11 cellular contexts compared by ENCODE assay signal in genomic region chr4:111064342-111064993, GRCh38.
A peak's percentile ranks its signal among the peaks of the same experiment; 100 is the strongest.
DNase-seq lines count a peak whose midpoint lies in the region; ATAC-seq and TF ChIP-seq lines count a peak whose summit lies in the region.
"Had no signal": no experiment of that assay in that cellular context is flagged by ENCODE, and none has a peak within 500 bp of the region (broad histone marks: within the 10 kb centered on the region; RNA-seq: fewer than 3 reads in every experiment).

No MANE protein-coding gene starts in this region.

- no peak overlapping the region for H3K4me3 ChIP-seq in DND-41 (ENCODE audit: low read depth in 1 of 2, low read length in 2 of 2)
- H3K4me3 ChIP-seq in SJSA1 = no peak overlapping the region
- H3K4me3 ChIP-seq: PC-9 had no signal

- DNase-seq in DND-41 (peak; percentile 45), SJSA1 (ENCODE audit: low read depth in 1 of 2, low spot score in 2 of 2) (peak; percentile 91 to 95), glomerular visceral epithelial cell (ENCODE audit: extremely low spot score) (peak; percentile 99), RPMI8226 (no peak), hepatic stellate cell (ENCODE audit: low spot score) (no peak)
- no peak for DNase-seq in activated T-helper 2 cell treated with anti-CD3 and anti-CD28 coated beads, Interferon-gamma antibody, Interleukin-2, Interleukin-4, amounts not matched to agents 10 μg/mL and 5 μg/mL and 100 μg/mL, durations not matched to agents 14 hours and 24 hours and 36 hours (ENCODE audit: low spot score)
- DNase-seq: activated CD4-positive, alpha-beta T cell treated with anti-CD3 and anti-CD28 coated beads, Interleukin-2, amount 50 U/mL, for 48 hours had no signal

- no peaks in the 10 kb centered on the region for H3K9me3 Mint-ChIP-seq in activated T-helper 2 cell treated with anti-CD3 and anti-CD28 coated beads, Interferon-gamma antibody, Interleukin-2, Interleukin-4, amounts not matched to agents 10 μg/mL and 5 μg/mL and 100 μg/mL, durations not matched to agents 14 hours and 24 hours and 36 hours

- H4K20me1 ChIP-seq in DND-41 (ENCODE audit: insufficient read depth, low read length) = no peaks in the 10 kb centered on the region

- no peak overlapping the region for H3K4me3 Mint-ChIP-seq in activated T-helper 2 cell treated with anti-CD3 and anti-CD28 coated beads, Interferon-gamma antibody, Interleukin-2, Interleukin-4, amounts not matched to agents 10 μg/mL and 5 μg/mL and 100 μg/mL, durations not matched to agents 14 hours and 24 hours and 36 hours (ENCODE audit: low read depth)
- H3K4me3 Mint-ChIP-seq: central memory CD8-positive, alpha-beta T cell had no signal

- H3K9ac ChIP-seq in DND-41 (ENCODE audit: low read depth, low read length) = no peak overlapping the region

- H3K4me1 ChIP-seq in DND-41 (ENCODE audit: insufficient read depth, low read length) = no peaks in the 10 kb centered on the region
- H3K4me1 ChIP-seq in SJSA1 (replicated peaks) = peaks cover 44% of the 10 kb centered on the region

- H3K36me3 ChIP-seq in DND-41 (ENCODE audit: insufficient read depth, low read length) (no peaks in the 10 kb centered on the region), SJSA1 (no peaks in the 10 kb centered on the region)

- peak; percentile 91 for ATAC-seq in DND-41 (ENCODE audit: insufficient read depth, low read depth)
- peak; percentile 75 for ATAC-seq in HG03442 (IDR thresholded peaks at IDR 0.05; ENCODE audit: unreplicated experiment)
- no peak for ATAC-seq in GM21390 (IDR thresholded peaks at IDR 0.05; ENCODE audit: unreplicated experiment)

- H3K36me3 Mint-ChIP-seq in activated T-helper 2 cell treated with anti-CD3 and anti-CD28 coated beads, Interferon-gamma antibody, Interleukin-2, Interleukin-4, amounts not matched to agents 10 μg/mL and 5 μg/mL and 100 μg/mL, durations not matched to agents 14 hours and 24 hours and 36 hours (ENCODE audit: low read depth) = no peaks in the 10 kb centered on the region

- H3K27ac ChIP-seq in DND-41 (ENCODE audit: low read length) (no peak overlapping the region), SJSA1 (peak overlapping the region; percentile 90)
- H3K27ac ChIP-seq: PC-9 had no signal

- no peaks in the 10 kb centered on the region for H3K27me3 Mint-ChIP-seq in activated T-helper 2 cell treated with anti-CD3 and anti-CD28 coated beads, Interferon-gamma antibody, Interleukin-2, Interleukin-4, amounts not matched to agents 10 μg/mL and 5 μg/mL and 100 μg/mL, durations not matched to agents 14 hours and 24 hours and 36 hours (ENCODE audit: low read depth)
- H3K27me3 Mint-ChIP-seq: central memory CD8-positive, alpha-beta T cell had no signal

- no peak overlapping the region for H3K4me2 ChIP-seq in DND-41 (ENCODE audit: insufficient read depth, low read length)
- H3K4me2 ChIP-seq: PC-9 had no signal

- H3K27me3 ChIP-seq in DND-41 (ENCODE audit: insufficient read depth, low read length, poor library complexity) (no peaks in the 10 kb centered on the region), SJSA1 (replicated peaks) (no peaks in the 10 kb centered on the region)

- no peak overlapping the region for H2AFZ ChIP-seq in DND-41 (ENCODE audit: low read depth, low read length)
- H2AFZ ChIP-seq: PC-9 had no signal

- H3K4me1 Mint-ChIP-seq in activated T-helper 2 cell treated with anti-CD3 and anti-CD28 coated beads, Interferon-gamma antibody, Interleukin-2, Interleukin-4, amounts not matched to agents 10 μg/mL and 5 μg/mL and 100 μg/mL, durations not matched to agents 14 hours and 24 hours and 36 hours (ENCODE audit: low read depth) = no peaks in the 10 kb centered on the region
- H3K4me1 Mint-ChIP-seq: central memory CD8-positive, alpha-beta T cell had no signal

- no peak for TF ChIP-seq CTCF in DND-41 (IDR thresholded peaks at IDR 0.05; ENCODE audit: borderline replicate concordance, extremely low read depth, low read length, poor library complexity, severe bottlenecking)

- intact Hi-C loops in activated T-helper 2 cell treated with anti-CD3 and anti-CD28 coated beads, Interferon-gamma antibody, Interleukin-2, Interleukin-4, amounts not matched to agents 10 μg/mL and 5 μg/mL and 100 μg/mL, durations not matched to agents 14 hours and 24 hours and 36 hours (cut with micrococcal nuclease) = no loop called here

- H3K9me3 ChIP-seq in DND-41 (ENCODE audit: insufficient read depth, low read length, severe bottlenecking) = no peaks in the 10 kb centered on the region
- H3K9me3 ChIP-seq in SJSA1 (replicated peaks) = no peaks in the 10 kb centered on the region

- H3K27ac Mint-ChIP-seq in activated T-helper 2 cell treated with anti-CD3 and anti-CD28 coated beads, Interferon-gamma antibody, Interleukin-2, Interleukin-4, amounts not matched to agents 10 μg/mL and 5 μg/mL and 100 μg/mL, durations not matched to agents 14 hours and 24 hours and 36 hours = no peak overlapping the region

- no peaks in the 10 kb centered on the region for H3K79me2 ChIP-seq in DND-41 (ENCODE audit: insufficient read depth, low read length)

Comparison
In these comparisons a context has a peak if more than half of its experiments do, and no peak if none do; other contexts are left out.
1. DNase-seq: peak in DND-41 (single experiment), SJSA1 (2 of 2) and glomerular visceral epithelial cell (single experiment); none in RPMI8226 (single experiment), activated T-helper 2 cell treated with anti-CD3 and anti-CD28 coated beads, Interferon-gamma antibody, Interleukin-2, Interleukin-4, amounts not matched to agents 10 μg/mL and 5 μg/mL and 100 μg/mL, durations not matched to agents 14 hours and 24 hours and 36 hours (single experiment) and hepatic stellate cell (single experiment).